ENCODE assay signal across 2 cellular contexts in the genomic region with DNA sequence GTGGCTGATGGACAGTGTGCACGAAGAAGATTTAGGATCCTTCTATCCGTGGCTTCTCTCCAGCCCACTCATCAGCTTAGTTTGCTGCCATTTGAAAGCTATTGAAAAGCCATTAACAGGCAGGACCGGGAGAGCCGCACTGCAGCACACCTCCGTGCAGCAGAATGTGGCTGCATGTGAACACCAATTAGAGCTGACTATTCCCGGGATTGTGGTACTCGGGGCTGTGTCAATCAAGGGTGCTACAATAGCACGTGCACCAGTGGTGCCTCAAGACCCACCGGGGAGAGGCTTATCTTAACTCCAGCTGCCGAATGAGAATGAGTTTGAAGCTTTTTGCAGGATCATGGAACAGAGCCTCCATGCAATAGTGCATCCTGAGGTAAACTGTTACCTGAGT.
TF ChIP-seq lines count a peak whose summit lies in the region.

A gene (plus strand): TSS at position 259 of the 400 bp plus-strand sequence. CDS start 234 bp downstream, outside the sequence.

TF ChIP-seq in IMR-90, 13 proteins besides CTCF, POLR2A, EP300 and RAD21:
- TF ChIP-seq SMC3 (IDR thresholded peaks at IDR 0.05; ENCODE audit: low read depth, low read length), result no peak
- no peak for TF ChIP-seq CHD1 (IDR thresholded peaks at IDR 0.05; ENCODE audit: low read depth, low read length)
- TF ChIP-seq, protein P1, sequence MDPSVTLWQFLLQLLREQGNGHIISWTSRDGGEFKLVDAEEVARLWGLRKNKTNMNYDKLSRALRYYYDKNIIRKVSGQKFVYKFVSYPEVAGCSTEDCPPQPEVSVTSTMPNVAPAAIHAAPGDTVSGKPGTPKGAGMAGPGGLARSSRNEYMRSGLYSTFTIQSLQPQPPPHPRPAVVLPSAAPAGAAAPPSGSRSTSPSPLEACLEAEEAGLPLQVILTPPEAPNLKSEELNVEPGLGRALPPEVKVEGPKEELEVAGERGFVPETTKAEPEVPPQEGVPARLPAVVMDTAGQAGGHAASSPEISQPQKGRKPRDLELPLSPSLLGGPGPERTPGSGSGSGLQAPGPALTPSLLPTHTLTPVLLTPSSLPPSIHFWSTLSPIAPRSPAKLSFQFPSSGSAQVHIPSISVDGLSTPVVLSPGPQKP (IDR thresholded peaks at IDR 0.05; ENCODE audit: borderline replicate concordance, low read depth, low read length), result no peak
- TF ChIP-seq, protein P2, sequence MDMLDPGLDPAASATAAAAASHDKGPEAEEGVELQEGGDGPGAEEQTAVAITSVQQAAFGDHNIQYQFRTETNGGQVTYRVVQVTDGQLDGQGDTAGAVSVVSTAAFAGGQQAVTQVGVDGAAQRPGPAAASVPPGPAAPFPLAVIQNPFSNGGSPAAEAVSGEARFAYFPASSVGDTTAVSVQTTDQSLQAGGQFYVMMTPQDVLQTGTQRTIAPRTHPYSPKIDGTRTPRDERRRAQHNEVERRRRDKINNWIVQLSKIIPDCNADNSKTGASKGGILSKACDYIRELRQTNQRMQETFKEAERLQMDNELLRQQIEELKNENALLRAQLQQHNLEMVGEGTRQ (IDR thresholded peaks at IDR 0.05; ENCODE audit: low read depth, low read length), result no peak
- no peak for TF ChIP-seq RCOR1 (IDR thresholded peaks at IDR 0.05; ENCODE audit: insufficient replicate concordance, low read length)
- no peak for TF ChIP-seq FOS (IDR thresholded peaks at IDR 0.05; ENCODE audit: low read depth, low read length)

TF ChIP-seq in K562, 482 proteins besides CTCF, POLR2A, EP300 and RAD21:
- no peak for TF ChIP-seq ETS2 (tag; IDR thresholded peaks at IDR 0.05; ENCODE audit: borderline replicate concordance, poor library complexity, severe bottlenecking)
- TF ChIP-seq EGR1 (conservative IDR thresholded peaks at IDR 0.05), result no peak
- TF ChIP-seq, protein P3, sequence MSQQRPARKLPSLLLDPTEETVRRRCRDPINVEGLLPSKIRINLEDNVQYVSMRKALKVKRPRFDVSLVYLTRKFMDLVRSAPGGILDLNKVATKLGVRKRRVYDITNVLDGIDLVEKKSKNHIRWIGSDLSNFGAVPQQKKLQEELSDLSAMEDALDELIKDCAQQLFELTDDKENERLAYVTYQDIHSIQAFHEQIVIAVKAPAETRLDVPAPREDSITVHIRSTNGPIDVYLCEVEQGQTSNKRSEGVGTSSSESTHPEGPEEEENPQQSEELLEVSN (IDR thresholded peaks at IDR 0.05; ENCODE audit: borderline replicate concordance in 1 of 2, extremely low read depth in 1 of 2, insufficient read depth in 1 of 2, insufficient read length in 1 of 2, low read depth in 1 of 2, low read length in 1 of 2, poor library complexity in 1 of 2, severe bottlenecking in 1 of 2), result peak in 1 of 2 experiments; percentile 30
- TF ChIP-seq, protein P4, sequence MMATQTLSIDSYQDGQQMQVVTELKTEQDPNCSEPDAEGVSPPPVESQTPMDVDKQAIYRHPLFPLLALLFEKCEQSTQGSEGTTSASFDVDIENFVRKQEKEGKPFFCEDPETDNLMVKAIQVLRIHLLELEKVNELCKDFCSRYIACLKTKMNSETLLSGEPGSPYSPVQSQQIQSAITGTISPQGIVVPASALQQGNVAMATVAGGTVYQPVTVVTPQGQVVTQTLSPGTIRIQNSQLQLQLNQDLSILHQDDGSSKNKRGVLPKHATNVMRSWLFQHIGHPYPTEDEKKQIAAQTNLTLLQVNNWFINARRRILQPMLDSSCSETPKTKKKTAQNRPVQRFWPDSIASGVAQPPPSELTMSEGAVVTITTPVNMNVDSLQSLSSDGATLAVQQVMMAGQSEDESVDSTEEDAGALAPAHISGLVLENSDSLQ (IDR thresholded peaks at IDR 0.05), result peak; percentile 77
- TF ChIP-seq L3MBTL2 (IDR thresholded peaks at IDR 0.05), result peak; percentile 55; the same call in 1 of the 2 replicates
- no peak for TF ChIP-seq JUN (IDR thresholded peaks at IDR 0.05; ENCODE audit: borderline replicate concordance, low read depth, low read length)
- no peak for TF ChIP-seq JUN (CRISPR knock-in tag; IDR thresholded peaks at IDR 0.05; ENCODE audit: borderline replicate concordance)
